In genomic region chr1:26711777-26712176, GRCh38 we compare ENCODE assay signal across 1 cellular context.
TF ChIP-seq lines count a peak whose summit lies in the region.

No MANE protein-coding gene starts in this region.

TF ChIP-seq in K562, 482 proteins besides CTCF, POLR2A, EP300 and RAD21 (continued from another document):
- TF ChIP-seq CLOCK (CRISPR knock-in tag; IDR thresholded peaks at IDR 0.05; ENCODE audit: borderline replicate concordance) (no peak), ZC3H8 (IDR thresholded peaks at IDR 0.05) (no peak), ZNF76 (CRISPR knock-in tag; IDR thresholded peaks at IDR 0.05; ENCODE audit: borderline replicate concordance) (no peak), POLR2B (IDR thresholded peaks at IDR 0.05; ENCODE audit: low read depth, partially characterized antibody) (peak; percentile 28), MCM7 (IDR thresholded peaks at IDR 0.05) (no peak), SUPT5H (IDR thresholded peaks at IDR 0.05) (peak; percentile 73), DLX4 (CRISPR knock-in tag; IDR thresholded peaks at IDR 0.05) (no peak)
